ENCODE assay signal across 8 cellular contexts in genomic region chr19:16888629-16889371, GRCh38. TPM values are rescaled to one million over a fixed set of nuclear protein-coding genes. Genes with fewer than 3 reads are reported as not detected.
DNase-seq lines count a peak whose midpoint lies in the region; ATAC-seq and TF ChIP-seq lines count a peak whose summit lies in the region.

F2RL3 (plus strand) TSS chr19:16888999; CDS start chr19:16889190, 191 bp downstream.

- H3K36me3 Mint-ChIP-seq in activated T-cell treated with anti-CD3 and anti-CD28 coated beads, Interleukin-2, amount 50 U/mL, for 4 hours (ENCODE audit: insufficient read depth): no peaks in the 10 kb centered on the region

- TF ChIP-seq CTCF in upper lobe of right lung (IDR thresholded peaks at IDR 0.05): no peak

- intact Hi-C loops in left ventricle myocardium superior (cut with micrococcal nuclease): no loop called here
- intact Hi-C loops in upper lobe of right lung (cut with DNase I): no loop called here

- H3K9me3 ChIP-seq in upper lobe of right lung: no peaks in the 10 kb centered on the region

- no peak for DNase-seq in activated T-cell treated with anti-CD3 and anti-CD28 coated beads, Interleukin-2, amount 50 U/mL, for 4 hours
- no peak for DNase-seq in activated T-cell treated with anti-CD3 and anti-CD28 coated beads, Interleukin-2, amount 50 U/mL, for 48 hours
- DNase-seq in RPMI7951 (ENCODE audit: low read depth): peak; percentile 96
- DNase-seq in left ventricle myocardium superior: peak; percentile 68
- DNase-seq in upper lobe of right lung: peak; percentile 79
- DNase-seq in cerebellum (ENCODE audit: low spot score): no peak
- no peak for DNase-seq in ureter (ENCODE audit: low spot score)

- no peaks in the 10 kb centered on the region for H3K27me3 ChIP-seq in upper lobe of right lung

- peaks cover 19% of the 10 kb centered on the region for H3K4me1 ChIP-seq in upper lobe of right lung

- H3K27ac ChIP-seq in upper lobe of right lung: peak within 1 kb of the TSS; percentile 70

- H3K9me3 Mint-ChIP-seq in activated T-cell treated with anti-CD3 and anti-CD28 coated beads, Interleukin-2, amount 50 U/mL, for 4 hours: no peaks in the 10 kb centered on the region

- H3K4me1 Mint-ChIP-seq in activated T-cell treated with anti-CD3 and anti-CD28 coated beads, Interleukin-2, amount 50 U/mL, for 4 hours (ENCODE audit: low read depth): peaks cover 11% of the 10 kb centered on the region

- H3K4me3 Mint-ChIP-seq in activated T-cell treated with anti-CD3 and anti-CD28 coated beads, Interleukin-2, amount 50 U/mL, for 4 hours: no peak within 1 kb of the TSS

- no peaks in the 10 kb centered on the region for H3K36me3 ChIP-seq in upper lobe of right lung

- H3K4me3 ChIP-seq in upper lobe of right lung: peak within 1 kb of the TSS; percentile 40

- peaks cover 18% of the 10 kb centered on the region for H3K27me3 Mint-ChIP-seq in activated T-cell treated with anti-CD3 and anti-CD28 coated beads, Interleukin-2, amount 50 U/mL, for 4 hours (ENCODE audit: low read depth)

- peak; percentile 17 to 28 for ATAC-seq in activated T-cell treated with anti-CD3 and anti-CD28 coated beads, Interleukin-2, amount 50 U/mL, for 4 hours
- ATAC-seq in left ventricle myocardium superior (peak; percentile 42), upper lobe of right lung (peak; percentile 55), GM18873 (IDR thresholded peaks at IDR 0.05; ENCODE audit: low FRiP score, unreplicated experiment) (no peak)

RNA-seq across cellular contexts. Expression of gene F2RL3, which starts in this region (rescaled TPM):
- total RNA-seq in activated T-cell treated with anti-CD3 and anti-CD28 coated beads, Interleukin-2, amount 50 U/mL, for 4 hours: under 1 TPM; 0.05 to 0.24 (median 0.08) TPM
- 4.6 and 13.9 TPM in 2 replicates for total RNA-seq in RPMI7951 (2014; rRNA removed; shearing (Covaris generic))
- total RNA-seq in left ventricle myocardium superior: 0.30 TPM
- 25.3 TPM for total RNA-seq in upper lobe of right lung
- total RNA-seq in cerebellum: 0.09 TPM
- total RNA-seq in ureter: 2.6 TPM

Comparison
In these comparisons a context has a peak if more than half of its experiments do, and no peak if none do; other contexts are left out.
1. Peak in ATAC-seq in activated T-cell treated with anti-CD3 and anti-CD28 coated beads, Interleukin-2, amount 50 U/mL, for 4 hours; RNA of the gene not detected or under 1 TPM.
2. Peak in DNase-seq and ATAC-seq in left ventricle myocardium superior; RNA of the gene not detected or under 1 TPM.
3. DNase-seq: peak in RPMI7951 (single experiment) and upper lobe of right lung (single experiment); none in activated T-cell treated with anti-CD3 and anti-CD28 coated beads, Interleukin-2, amount 50 U/mL, for 4 hours (single experiment), activated T-cell treated with anti-CD3 and anti-CD28 coated beads, Interleukin-2, amount 50 U/mL, for 48 hours (0 of 2), cerebellum (single experiment) and ureter (single experiment).